In the genomic region with DNA sequence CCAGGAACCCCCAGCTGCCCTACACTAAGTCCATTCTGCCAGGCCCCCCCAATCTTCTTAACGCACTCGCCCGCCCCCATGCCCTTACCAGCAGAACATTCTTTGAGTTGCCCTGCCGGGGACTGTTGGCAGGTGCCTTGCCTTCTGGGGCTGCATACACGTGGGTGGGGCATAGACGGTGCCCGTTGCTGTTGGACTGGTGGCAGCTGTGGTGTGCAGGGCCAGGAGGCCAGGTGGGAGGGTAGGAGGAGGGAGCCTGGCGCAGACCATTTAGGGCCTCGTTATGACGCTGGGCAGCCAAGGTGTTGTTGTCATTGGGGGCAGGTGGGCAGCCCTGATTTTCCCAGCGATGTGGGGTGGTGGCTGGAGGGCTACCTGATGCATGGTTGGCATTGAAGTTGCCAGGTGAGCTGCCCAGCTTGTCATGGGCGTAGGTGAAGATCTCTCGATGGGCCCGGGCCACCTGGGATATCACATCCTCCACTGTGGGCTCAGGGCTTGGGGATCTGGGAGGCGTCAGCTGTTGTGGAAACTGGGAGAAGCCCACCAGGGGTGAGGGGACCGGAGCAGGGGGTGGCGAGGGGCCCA, we compare ENCODE assay signal across 9 cellular contexts. TPM values are rescaled to one million over a fixed set of nuclear protein-coding genes. Genes with fewer than 3 reads are reported as not detected.
DNase-seq lines count a peak whose midpoint lies in the region; ATAC-seq and TF ChIP-seq lines count a peak whose summit lies in the region.
"Had no signal": no experiment of that assay in that cellular context is flagged by ENCODE, and none has a peak within 500 bp of the region (broad histone marks: within the 10 kb centered on the region; RNA-seq: fewer than 3 reads in every experiment).

No MANE protein-coding gene starts in this region.

- TF ChIP-seq POLR2A in adrenal gland (IDR thresholded peaks at IDR 0.05) = no peak

- no peaks in the 10 kb centered on the region for H3K9me3 ChIP-seq in adrenal gland (replicated peaks in 1 of 3)
- no peaks in the 10 kb centered on the region for H3K9me3 ChIP-seq in thymus (ENCODE audit: control insufficient read depth)
- H3K9me3 ChIP-seq: HAP-1 had no signal

- peak overlapping the region in 1 of 4 donors; percentile 60 for H3K4me3 ChIP-seq in adrenal gland
- H3K4me3 ChIP-seq in thymus (ENCODE audit: low read length) = no peak overlapping the region
- H3K4me3 ChIP-seq: HAP-1 had no signal

- no peak for TF ChIP-seq CTCF in adrenal gland (IDR thresholded peaks at IDR 0.05)

- peaks cover 0 to 53% of the 10 kb centered on the region in 2 donors for H3K36me3 ChIP-seq in adrenal gland (replicated peaks in 1 of 2)
- peaks cover 44% of the 10 kb centered on the region for H3K36me3 ChIP-seq in thymus (ENCODE audit: control insufficient read depth, insufficient read depth)

- H3K27ac ChIP-seq in adrenal gland = peak overlapping the region in 4 of 5 donors; percentile 96 to 100 (median 96)
- peak overlapping the region; percentile 90 for H3K27ac ChIP-seq in thymus (ENCODE audit: low read depth)

- H3K27me3 Mint-ChIP-seq in memory B cell = no peaks in the 10 kb centered on the region

- no peaks in the 10 kb centered on the region for H3K27me3 ChIP-seq in adrenal gland
- no peaks in the 10 kb centered on the region for H3K27me3 ChIP-seq in thymus (ENCODE audit: control insufficient read depth, insufficient read depth)

- peak; percentile 58 for DNase-seq in activated CD8-positive, alpha-beta memory T cell treated with anti-CD3 and anti-CD28 coated beads, Interleukin-2, amount 50 U/mL, for 48 hours
- no peak for DNase-seq in activated CD8-positive, alpha-beta memory T cell treated with anti-CD3 and anti-CD28 coated beads for 24 hours
- peak in 4 of 7 donors; percentile 35 to 64 (median 56) for DNase-seq in adrenal gland
- no peak for DNase-seq in memory B cell (ENCODE audit: low spot score in 2 of 2)
- no peak for DNase-seq in NCI-H187 treated with DMSO at 0.1 percent for 48 hours (lab: John Stamatoyannopoulos, UW)
- no peak for DNase-seq in Kasumi-1 (lab: John Stamatoyannopoulos, UW)
- no peak for DNase-seq in amniotic stem cell (lab: John Stamatoyannopoulos, UW)

- peaks cover 46 to 68% of the 10 kb centered on the region in 2 donors for H3K4me1 ChIP-seq in adrenal gland (replicated peaks in 1 of 2)
- peaks cover 52% of the 10 kb centered on the region for H3K4me1 ChIP-seq in thymus (ENCODE audit: control insufficient read depth, insufficient read depth, low read length)

- no peaks in the 10 kb centered on the region for H3K9me3 Mint-ChIP-seq in memory B cell

- peak overlapping the region; percentile 71 for H3K4me3 Mint-ChIP-seq in memory B cell

- peaks cover 20% of the 10 kb centered on the region for H3K36me3 Mint-ChIP-seq in memory B cell

- intact Hi-C loops in adrenal gland (cut with DNase I) = no loop called here

- peak overlapping the region; percentile 96 for H3K27ac Mint-ChIP-seq in memory B cell

- H3K4me1 Mint-ChIP-seq in memory B cell = peaks cover 49% of the 10 kb centered on the region

- no peak for ATAC-seq in memory B cell (ENCODE audit: low read depth)

- WGBS in adrenal gland, 4 donors = 59 to 67% (median 61%) methylated on average over 11 to 17 of the region's 17 CpGs
- 72% methylated on average over 17 of the region's 17 CpGs for WGBS in thymus

RNA-seq across cellular contexts. Expression of gene NR1D1, which starts 4.9 kb away (rescaled TPM):
- total RNA-seq in adrenal gland = 10 to 100 TPM; 14.0 to 69.1 (median 41.4) TPM
- 10 to 100 TPM; 34.5 to 59.0 (median 36.6) TPM for polyA plus RNA-seq in adrenal gland
- polyA plus RNA-seq in thymus = 3.2 TPM

RNA-seq across cellular contexts. Expression of gene MSL1, which starts 26.3 kb away (rescaled TPM):
- 100 to 1,000 TPM in 1 of 8 donors, 10 to 100 TPM in 7; 47.8 to 100 (median 69.1) TPM for total RNA-seq in adrenal gland
- 100 to 1,000 TPM in 2 of 3 donors, 10 to 100 TPM in 1; 74.2 to 143 (median 128) TPM for polyA plus RNA-seq in adrenal gland
- polyA plus RNA-seq in thymus = 126 TPM

RNA-seq across cellular contexts. Expression of gene THRA, which starts 32.7 kb away (rescaled TPM):
- 100 to 1,000 TPM in 3 of 8 donors, 10 to 100 TPM in 5; 46.1 to 110 (median 76.4) TPM for total RNA-seq in adrenal gland
- polyA plus RNA-seq in adrenal gland (10 to 100 TPM; 41.8 to 62.3 (median 50.9) TPM), thymus (14.3 TPM)

RNA-seq across cellular contexts. Expression of gene MED24, which starts 41.2 kb away (rescaled TPM):
- total RNA-seq in adrenal gland = 100 to 1,000 TPM in 1 of 8 donors, 10 to 100 TPM in 7; 57.1 to 127 (median 78.1) TPM
- polyA plus RNA-seq in adrenal gland (100 to 1,000 TPM in 1 of 3 donors, 10 to 100 TPM in 2; 50.3 to 103 (median 92.9) TPM), thymus (49.5 TPM)

RNA-seq across cellular contexts. Expression of gene CASC3, which starts 44.9 kb away (rescaled TPM):
- 10 to 100 TPM; 36.2 to 72.4 (median 61.7) TPM for total RNA-seq in adrenal gland
- 10 to 100 TPM; 36.2 to 65.1 (median 57.5) TPM for polyA plus RNA-seq in adrenal gland
- 38.3 TPM for polyA plus RNA-seq in thymus

Comparison
In these comparisons a context has a peak if more than half of its experiments do, and no peak if none do; other contexts are left out.
1. DNase-seq: peak in activated CD8-positive, alpha-beta memory T cell treated with anti-CD3 and anti-CD28 coated beads, Interleukin-2, amount 50 U/mL, for 48 hours (single experiment) and adrenal gland (4 of 7); none in activated CD8-positive, alpha-beta memory T cell treated with anti-CD3 and anti-CD28 coated beads for 24 hours (single experiment), memory B cell (0 of 2), NCI-H187 treated with DMSO at 0.1 percent for 48 hours (single experiment), Kasumi-1 (0 of 2) and amniotic stem cell (single experiment).